Comparison of ENCODE assay signal across 22 cellular contexts in genomic region chr7:103571591-103571990, GRCh38.
DNase-seq lines count a peak whose midpoint lies in the region; ATAC-seq, FAIRE-seq and TF ChIP-seq lines count a peak whose summit lies in the region.
"Had no signal": no experiment of that assay in that cellular context is flagged by ENCODE, and none has a peak within 500 bp of the region (broad histone marks: within the 10 kb centered on the region; RNA-seq: fewer than 3 reads in every experiment).

No MANE protein-coding gene starts in this region.

- FAIRE-seq in HepG2 (lab: Jason Lieb, UNC) (no peak), small intestine (lab: Jason Lieb, UNC) (no peak)
- FAIRE-seq: A549, D721Med, G401.6, GM12878, GM12892, GM18507 had no signal

- TF ChIP-seq EP300 in HepG2 (IDR thresholded peaks at IDR 0.05; ENCODE audit: low read depth in 2 of 2, low read length in 2 of 2) (no peak), HepG2 (CRISPR knock-in tag; IDR thresholded peaks at IDR 0.05; ENCODE audit: borderline replicate concordance) (no peak)

- no peak for TF ChIP-seq RAD21 in HepG2 (CRISPR knock-in tag; IDR thresholded peaks at IDR 0.05)

- no peaks in the 10 kb centered on the region for H3K27me3 ChIP-seq in HepG2 (ENCODE audit: control insufficient read depth in 1 of 2, insufficient read depth in 2 of 2, low read length in 2 of 2)
- no peaks in the 10 kb centered on the region for H3K27me3 ChIP-seq in right lobe of liver
- H3K27me3 ChIP-seq in small intestine (ENCODE audit: control insufficient read depth in 2 of 2, insufficient read depth in 2 of 2, low read length in 2 of 2): no peaks in the 10 kb centered on the region
- H3K27me3 ChIP-seq in adrenal gland: peaks cover 4% of the 10 kb centered on the region
- H3K27me3 ChIP-seq: BLaER1 treated with 17β-estradiol and CSF1 and Interleukin-3, amounts not matched to agents 10 nM and 100 nM had no signal

- TF ChIP-seq POLR2A in HepG2 (IDR thresholded peaks at IDR 0.05; ENCODE audit: insufficient read depth in 1 of 2, low read depth in 2 of 2, low read length in 2 of 2) (no peak), right lobe of liver (IDR thresholded peaks at IDR 0.05) (no peak), adrenal gland (IDR thresholded peaks at IDR 0.05) (no peak)

- H3K9ac ChIP-seq in HepG2 (ENCODE audit: insufficient read depth, low read depth, low read length): no peak overlapping the region
- H3K9ac ChIP-seq: BLaER1 treated with 17β-estradiol and CSF1 and Interleukin-3, amounts not matched to agents 10 nM and 100 nM had no signal

- H3K4me3 ChIP-seq in HepG2 (replicated peaks in 1 of 3; ENCODE audit: insufficient read depth in 1 of 3, low read depth in 2 of 3, low read length in 3 of 3): no peak overlapping the region
- H3K4me3 ChIP-seq in right lobe of liver: no peak overlapping the region
- no peak overlapping the region for H3K4me3 ChIP-seq in mucosa of descending colon
- no peak overlapping the region for H3K4me3 ChIP-seq in small intestine (ENCODE audit: low read depth in 1 of 2, low read length in 2 of 2)
- no peak overlapping the region for H3K4me3 ChIP-seq in adrenal gland
- H3K4me3 ChIP-seq: A549; BLaER1 treated with 17β-estradiol and CSF1 and Interleukin-3, amounts not matched to agents 10 nM and 100 nM; GM12878 had no signal

- H4K20me1 ChIP-seq in HepG2 (ENCODE audit: insufficient read depth, low read length): no peaks in the 10 kb centered on the region
- H4K20me1 ChIP-seq: BLaER1 treated with 17β-estradiol and CSF1 and Interleukin-3, amounts not matched to agents 10 nM and 100 nM had no signal

- H3K9me3 ChIP-seq in HepG2 (ENCODE audit: low read length) (no peaks in the 10 kb centered on the region), right lobe of liver (no peaks in the 10 kb centered on the region), mucosa of descending colon (no peaks in the 10 kb centered on the region), small intestine (ENCODE audit: control insufficient read depth, low read depth) (no peaks in the 10 kb centered on the region), adrenal gland (replicated peaks in 1 of 3) (no peaks in the 10 kb centered on the region)
- H3K9me3 ChIP-seq: A549; BLaER1 treated with 17β-estradiol and CSF1 and Interleukin-3, amounts not matched to agents 10 nM and 100 nM; Caco-2 had no signal

- H3K4me2 ChIP-seq in HepG2 (ENCODE audit: low read depth, low read length): no peak overlapping the region
- H3K4me2 ChIP-seq: A549; BLaER1 treated with 17β-estradiol and CSF1 and Interleukin-3, amounts not matched to agents 10 nM and 100 nM had no signal

- no peaks in the 10 kb centered on the region for H3K79me2 ChIP-seq in HepG2 (ENCODE audit: insufficient read depth, low read length)

- H3K27ac ChIP-seq in HepG2 (ENCODE audit: extremely low read length, insufficient read depth, low read length): no peak overlapping the region
- no peak overlapping the region for H3K27ac ChIP-seq in right lobe of liver
- H3K27ac ChIP-seq in small intestine (ENCODE audit: low read depth in 1 of 2, low read length in 1 of 2): no peak overlapping the region
- H3K27ac ChIP-seq in adrenal gland: no peak overlapping the region
- H3K27ac ChIP-seq: 22Rv1; A549; BLaER1 treated with 17β-estradiol and CSF1 and Interleukin-3, amounts not matched to agents 10 nM and 100 nM; C4-2B had no signal

- H3K4me1 ChIP-seq in HepG2 (ENCODE audit: insufficient read depth, low read length) (peaks cover 6% of the 10 kb centered on the region; the same call in 1 of the 2 replicates), right lobe of liver (peaks cover 0 to 2% (median 0%) of the 10 kb centered on the region in 4 donors), mucosa of descending colon (ENCODE audit: low read depth) (no peaks in the 10 kb centered on the region), small intestine (ENCODE audit: control insufficient read depth in 2 of 2, insufficient read depth in 1 of 2, low read depth in 1 of 2, low read length in 1 of 2) (no peaks in the 10 kb centered on the region), adrenal gland (replicated peaks in 1 of 2) (no peaks in the 10 kb centered on the region)
- H3K4me1 ChIP-seq: A549; BLaER1 treated with 17β-estradiol and CSF1 and Interleukin-3, amounts not matched to agents 10 nM and 100 nM had no signal

- peaks cover 0 to 9% of the 10 kb centered on the region in 2 experiments; a peak in 2 of 5 replicates for H3K36me3 ChIP-seq in HepG2 (replicated peaks in 1 of 2; ENCODE audit: control insufficient read depth in 1 of 2, insufficient read depth in 2 of 2, low read length in 2 of 2)
- H3K36me3 ChIP-seq in right lobe of liver: no peaks in the 10 kb centered on the region
- no peaks in the 10 kb centered on the region for H3K36me3 ChIP-seq in mucosa of descending colon (ENCODE audit: low read depth)
- H3K36me3 ChIP-seq in small intestine (ENCODE audit: control insufficient read depth in 2 of 2, insufficient read depth in 2 of 2, low read length in 2 of 2): no peaks in the 10 kb centered on the region
- H3K36me3 ChIP-seq in adrenal gland (replicated peaks in 1 of 2): no peaks in the 10 kb centered on the region
- H3K36me3 ChIP-seq: BLaER1 treated with 17β-estradiol and CSF1 and Interleukin-3, amounts not matched to agents 10 nM and 100 nM had no signal

- no peak for TF ChIP-seq CTCF in HepG2 (CRISPR knock-in tag; IDR thresholded peaks at IDR 0.05)
- no peak for TF ChIP-seq CTCF in right lobe of liver (IDR thresholded peaks at IDR 0.05)
- no peak for TF ChIP-seq CTCF in mucosa of descending colon (IDR thresholded peaks at IDR 0.05)
- no peak for TF ChIP-seq CTCF in adrenal gland (IDR thresholded peaks at IDR 0.05)

- CTCF ChIA-PET in HepG2 (lab: Yijun Ruan, JAX; ENCODE audit: low intra/inter-chr PET ratio, low total read pairs): no interaction called here

- no peak overlapping the region for H2AFZ ChIP-seq in HepG2 (ENCODE audit: low read length)

- POLR2A ChIA-PET in HepG2 (lab: Yijun Ruan, JAX): no interaction called here

- ATAC-seq in HepG2: no peak
- no peak for ATAC-seq in right lobe of liver
- ATAC-seq in mucosa of descending colon: peak; percentile 72
- ATAC-seq: A549; CD8-positive, alpha-beta T cell; GM12878 had no signal

- WGBS in HepG2 (ENCODE audit: low lambda C conversion rate): 36% methylated on average over 4 of the region's 4 CpGs
- WGBS in right lobe of liver (ENCODE audit: insufficient coverage, low coverage, low lambda C conversion rate, missing lambda C conversion rate): 52% methylated on average over 4 of the region's 4 CpGs
- 11 to 32% (median 27%) methylated on average over 4 of the region's 4 CpGs for WGBS in small intestine, 3 donors
- 55 to 64% (median 60%) methylated on average over 4 of the region's 4 CpGs for WGBS in adrenal gland, 4 donors

- no TSS peak for BruUV-seq in HepG2 (replicated peaks; lab: Mats Ljungman, UMichigan)

- DNase-seq in HepG2 (ENCODE audit: low spot score) (no peak), right lobe of liver (no peak), mucosa of descending colon (peak in 1 of 3 donors; percentile 6), small intestine (peak; percentile 24), NCI-H345 treated with DMSO at 0.1 percent for 48 hours (lab: John Stamatoyannopoulos, UW; ENCODE audit: unreplicated experiment) (no peak), adrenal gland (no peak)
- DNase-seq: AML-193; Calu3; CD4-positive, alpha-beta T cell; CD8-positive, alpha-beta T cell; DMS79 treated with DMSO at 0.1 percent for 48 hours; GF-D8 had no signal

- in situ Hi-C loops in HepG2 (cut with HindIII; ENCODE audit: extremely low pct_ligation_motif_present, low pct_unique_long_range_greater_than_20kb): loop anchor here (5.0 kb wide), 1 partner anchor 591 kb away; no protein-coding TSS in a partner anchor

- intact Hi-C loops in HepG2 (cut with micrococcal nuclease; ENCODE audit: unreplicated experiment): no loop called here
- intact Hi-C loops in right lobe of liver (cut with DNase I): no loop called here
- intact Hi-C loops in mucosa of descending colon (cut with DNase I, micrococcal nuclease): no loop called here
- intact Hi-C loops in adrenal gland (cut with DNase I): loop anchor here in 1 of 2 donors (5.0 kb wide), 1 partner anchor 591 kb away; no protein-coding TSS in a partner anchor

TF ChIP-seq in HepG2, 621 proteins besides CTCF, POLR2A, EP300 and RAD21:
- no peak for TF ChIP-seq MAFK (conservative IDR thresholded peaks at IDR 0.05 in 1 of 2, IDR thresholded peaks at IDR 0.05 in 1 of 2; ENCODE audit: low read length in 2 of 2)
- peak; percentile 13 for TF ChIP-seq AGO2 (optimal IDR thresholded peaks at IDR 0.05; ENCODE audit: low read depth, low read length)
- no peak for TF ChIP-seq RNF219 (CRISPR knock-in tag; IDR thresholded peaks at IDR 0.05)
